Comparison of ENCODE assay signal across 8 cellular contexts in the genomic region with DNA sequence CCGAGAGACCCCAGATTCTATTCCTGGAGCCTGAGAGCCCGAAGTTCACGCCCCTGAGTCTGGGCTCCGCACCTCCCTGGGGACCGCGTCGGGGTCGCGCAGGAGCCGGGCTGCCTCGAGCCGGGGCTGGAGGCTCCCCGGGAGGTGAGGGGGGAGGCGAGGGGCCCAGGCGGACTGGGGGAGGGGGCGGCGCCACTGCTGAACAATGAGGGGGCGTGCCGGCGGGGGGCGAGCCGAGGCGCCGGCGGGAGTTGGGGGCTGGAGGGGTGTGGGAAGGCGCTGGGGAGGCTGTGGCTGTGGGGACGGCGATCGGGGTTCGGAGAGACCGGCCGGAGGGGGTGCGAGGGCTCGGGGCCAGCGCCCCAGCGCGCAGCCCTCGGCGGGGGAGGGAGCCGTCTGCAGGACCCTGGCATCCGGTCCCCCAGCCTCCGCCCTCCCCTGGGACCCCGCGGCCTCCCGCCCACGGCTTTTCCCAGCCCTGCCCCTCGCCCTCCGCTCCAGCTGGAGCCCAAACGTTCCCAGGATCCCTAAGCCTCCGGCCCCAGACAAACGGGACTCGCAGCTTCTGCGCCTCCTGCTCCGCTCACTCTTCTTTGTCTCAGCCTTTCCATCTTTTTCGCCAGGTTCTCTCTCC. TPM values are rescaled to one million over a fixed set of nuclear protein-coding genes. Genes with fewer than 3 reads are reported as not detected.
A peak's percentile ranks its signal among the peaks of the same experiment; 100 is the strongest.
DNase-seq lines count a peak whose midpoint lies in the region; FAIRE-seq and TF ChIP-seq lines count a peak whose summit lies in the region.

No MANE protein-coding gene starts in this region.

- no peak for TF ChIP-seq CTCF in adrenal gland (IDR thresholded peaks at IDR 0.05)

- no peaks in the 10 kb centered on the region for H3K27me3 ChIP-seq in adrenal gland

- peaks cover 8 to 24% of the 10 kb centered on the region in 2 donors for H3K4me1 ChIP-seq in adrenal gland (replicated peaks in 1 of 2)

- peak overlapping the region in 4 of 5 donors; percentile 52 to 93 (median 72) for H3K27ac ChIP-seq in adrenal gland

- 3 to 13% (median 5%) methylated on average over 11 to 53 of the region's 55 CpGs for WGBS in adrenal gland, 4 donors

- H3K36me3 ChIP-seq in adrenal gland (replicated peaks in 1 of 2), result peaks cover 0 to 13% of the 10 kb centered on the region in 2 donors

- H3K9me3 ChIP-seq in adrenal gland (replicated peaks in 1 of 3), result no peaks in the 10 kb centered on the region

- TF ChIP-seq POLR2A in GM12891 (IDR thresholded peaks at IDR 0.05; ENCODE audit: low read depth, low read length) (no peak), adrenal gland (IDR thresholded peaks at IDR 0.05) (no peak)

- intact Hi-C loops in adrenal gland (cut with DNase I), result no loop called here

- DNase-seq in GM12891 (ENCODE audit: insufficient read length, low spot score) (peak; percentile 66), NCI-H2171 treated with DMSO at 0.1 percent for 48 hours (lab: John Stamatoyannopoulos, UW) (peak; percentile 57), adrenal gland (peak in 6 of 7 donors; percentile 44 to 72 (median 62)), hepatic stellate cell (ENCODE audit: low spot score) (peak; percentile 80), skeletal muscle cell (ENCODE audit: low read depth) (no peak), CD1c-positive myeloid dendritic cell (ENCODE audit: extremely low spot score) (no peak), midbrain (lab: John Stamatoyannopoulos, UW) (no peak), GM19238 (ENCODE audit: insufficient read length, low spot score) (no peak)

- H3K4me3 ChIP-seq in adrenal gland, result peak overlapping the region in 3 of 4 donors; percentile 60 to 75 (median 74)
- peak overlapping the region; percentile 78 for H3K4me3 ChIP-seq in skeletal muscle cell (ENCODE audit: low read depth, low read length)

- FAIRE-seq in GM12891 (lab: Jason Lieb, UNC), result no peak

TF ChIP-seq in GM12891, 5 proteins besides CTCF, POLR2A, EP300 and RAD21:
- TF ChIP-seq PAX5 (IDR thresholded peaks at IDR 0.05; ENCODE audit: insufficient read depth, low read length, severe bottlenecking), result no peak
- no peak for TF ChIP-seq POU2F2 (IDR thresholded peaks at IDR 0.05; ENCODE audit: low read depth, low read length)
- TF ChIP-seq POLR2AphosphoS5 (IDR thresholded peaks at IDR 0.05; ENCODE audit: low read depth, low read length), result no peak
- no peak for TF ChIP-seq SPI1 (IDR thresholded peaks at IDR 0.05; ENCODE audit: low read depth, low read length)
- no peak for TF ChIP-seq TAF1 (IDR thresholded peaks at IDR 0.05; ENCODE audit: low read depth, low read length)

RNA-seq across cellular contexts. Expression of a gene that starts 0.9 kb away (rescaled TPM):
- polyA plus RNA-seq in GM12891 (2012; ENCODE audit: low read depth, missing spikeins), result 35.3 TPM
- 10 to 100 TPM; 11.3 to 23.4 (median 18.1) TPM for total RNA-seq in adrenal gland
- polyA plus RNA-seq in adrenal gland, result 10 to 100 TPM in 2 of 3 donors, 1 to 10 TPM in 1; 3.6 to 44.8 (median 16.3) TPM

RNA-seq across cellular contexts. Expression of a gene that starts 6.7 kb away (rescaled TPM):
- 24.7 TPM for polyA plus RNA-seq in GM12891 (2012; ENCODE audit: low read depth, missing spikeins)
- total RNA-seq in adrenal gland, result 100 to 1,000 TPM in 3 of 8 donors, 10 to 100 TPM in 5; 46.8 to 187 (median 86.7) TPM
- polyA plus RNA-seq in adrenal gland, result 100 to 1,000 TPM in 2 of 3 donors, 10 to 100 TPM in 1; 64.8 to 193 (median 113) TPM

RNA-seq across cellular contexts. Expression of a gene that starts 22.2 kb away (rescaled TPM):
- polyA plus RNA-seq in GM12891 (2012; ENCODE audit: low read depth, missing spikeins), result 13.1 TPM
- 100 to 1,000 TPM in 1 of 8 donors, 10 to 100 TPM in 7; 44.1 to 221 (median 65.3) TPM for total RNA-seq in adrenal gland
- 10 to 100 TPM; 43.6 to 49.6 (median 49.2) TPM for polyA plus RNA-seq in adrenal gland

RNA-seq across cellular contexts. Expression of a gene that starts 22.4 kb away (rescaled TPM):
- polyA plus RNA-seq in GM12891 (2012; ENCODE audit: low read depth, missing spikeins), result 5,893 TPM
- 1,000 to 10,000 TPM in 6 of 8 donors, 100 to 1,000 TPM in 2; 848 to 1,939 (median 1,279) TPM for total RNA-seq in adrenal gland
- 1,000 to 10,000 TPM; 1,071 to 2,033 (median 1,152) TPM for polyA plus RNA-seq in adrenal gland

RNA-seq across cellular contexts. Expression of a gene that starts 22.5 kb away (rescaled TPM):
- polyA plus RNA-seq in GM12891 (2012; ENCODE audit: low read depth, missing spikeins), result 30.3 TPM
- 10 to 100 TPM; 46.8 to 60.2 (median 51.9) TPM for total RNA-seq in adrenal gland
- polyA plus RNA-seq in adrenal gland, result 10 to 100 TPM; 50.9 to 86.9 (median 51.6) TPM

Comparison
In these comparisons a context has a peak if more than half of its experiments do, and no peak if none do; other contexts are left out.
1. DNase-seq: peak in GM12891 (single experiment), NCI-H2171 treated with DMSO at 0.1 percent for 48 hours (single experiment), adrenal gland (6 of 7) and hepatic stellate cell (single experiment); none in skeletal muscle cell (single experiment), CD1c-positive myeloid dendritic cell (single experiment), midbrain (single experiment) and GM19238 (single experiment).